Comparison of ENCODE assay signal across 1 cellular context in genomic region chr3:121942116-121942786, GRCh38.
TF ChIP-seq lines count a peak whose summit lies in the region.

No MANE protein-coding gene starts in this region.

TF ChIP-seq in SK-N-SH treated with all-trans-retinoic acid at 6 μM for 48 hours, 23 proteins besides CTCF, POLR2A, EP300 and RAD21 (continued from another document):
- TF ChIP-seq PATZ1 (CRISPR knock-in tag; IDR thresholded peaks at IDR 0.05; ENCODE audit: borderline replicate concordance), result no peak
- TF ChIP-seq ARNTL (CRISPR knock-in tag; IDR thresholded peaks at IDR 0.05; ENCODE audit: borderline replicate concordance, low read depth), result no peak
- no peak for TF ChIP-seq TCF4 (CRISPR knock-in tag; IDR thresholded peaks at IDR 0.05; ENCODE audit: borderline replicate concordance)
- no peak for TF ChIP-seq CREB5 (CRISPR knock-in tag; IDR thresholded peaks at IDR 0.05; ENCODE audit: low read depth)
TF ChIP-seq in SK-N-SH treated with all-trans-retinoic acid at 6 μM for 48 hours: peak in this region for 0.
